Comparison of ENCODE assay signal across 10 cellular contexts in genomic region chr9:121720992-121721350, GRCh38.
DNase-seq lines count a peak whose midpoint lies in the region; ATAC-seq and TF ChIP-seq lines count a peak whose summit lies in the region.
"Had no signal": no experiment of that assay in that cellular context is flagged by ENCODE, and none has a peak within 500 bp of the region (broad histone marks: within the 10 kb centered on the region; RNA-seq: fewer than 3 reads in every experiment).

No MANE protein-coding gene starts in this region.

- peaks cover 1% of the 10 kb centered on the region for H3K36me3 Mint-ChIP-seq in chondrocyte (ENCODE audit: low read depth)
- H3K36me3 Mint-ChIP-seq: activated naive CD4-positive, alpha-beta T cell treated with anti-CD3 and anti-CD28 coated beads, Interleukin-2, amount 50 U/mL, for 72 hours had no signal

- H3K4me3 Mint-ChIP-seq in chondrocyte (ENCODE audit: unreplicated experiment) = no peak overlapping the region

- H3K9me3 Mint-ChIP-seq in chondrocyte (ENCODE audit: low read depth) = no peaks in the 10 kb centered on the region
- H3K9me3 Mint-ChIP-seq: activated naive CD4-positive, alpha-beta T cell treated with anti-CD3 and anti-CD28 coated beads, Interleukin-2, amount 50 U/mL, for 72 hours had no signal

- peak overlapping the region; percentile 46 for H3K9ac ChIP-seq in mucosa of stomach (ENCODE audit: low read length)

- peaks cover 63% of the 10 kb centered on the region for H3K4me1 ChIP-seq in mucosa of stomach (ENCODE audit: control insufficient read depth, insufficient read depth, low read length)

- H3K27me3 ChIP-seq in mucosa of stomach (ENCODE audit: control insufficient read depth, insufficient read depth, low read length) = no peaks in the 10 kb centered on the region

- H3K9me3 ChIP-seq in mucosa of stomach (ENCODE audit: control insufficient read depth, low read length) = no peaks in the 10 kb centered on the region

- TF ChIP-seq EP300 in Ishikawa (IDR thresholded peaks at IDR 0.05; ENCODE audit: borderline replicate concordance) = no peak

- H3K27ac Mint-ChIP-seq in chondrocyte (ENCODE audit: unreplicated experiment) = no peak overlapping the region
- H3K27ac Mint-ChIP-seq: activated naive CD4-positive, alpha-beta T cell treated with anti-CD3 and anti-CD28 coated beads, Interleukin-2, amount 50 U/mL, for 72 hours had no signal

- no peaks in the 10 kb centered on the region for H3K36me3 ChIP-seq in mucosa of stomach (ENCODE audit: control insufficient read depth, insufficient read depth, low read length)

- peaks cover 37% of the 10 kb centered on the region for H3K4me1 Mint-ChIP-seq in chondrocyte (ENCODE audit: low read depth)

- DNase-seq in ACHN (peak; percentile 7), chondrocyte (ENCODE audit: low spot score) (no peak), cortex of kidney (lab: John Stamatoyannopoulos, UW) (no peak), OCI-M1 (lab: John Stamatoyannopoulos, UW) (no peak)
- no peak for DNase-seq in activated T-cell treated with anti-CD3 and anti-CD28 coated beads, Interleukin-2, amount 50 U/mL, for 48 hours
- DNase-seq: activated CD4-positive, alpha-beta T cell treated with anti-CD3 and anti-CD28 coated beads for 48 hours had no signal

- TF ChIP-seq CTCF in chondrocyte (IDR thresholded peaks at IDR 0.05) = peak; percentile 58

- no peaks in the 10 kb centered on the region for H3K27me3 Mint-ChIP-seq in chondrocyte (ENCODE audit: low read depth)

- in situ Hi-C loops in ACHN (cut with HindIII; ENCODE audit: low pct_ligation_motif_present, low pct_unique_long_range_greater_than_20kb, low sequenced_read_pairs) = no loop called here

- no peak overlapping the region for H3K4me3 ChIP-seq in mucosa of stomach (ENCODE audit: low read length)

- peak; percentile 37; the same call in 1 of the 2 replicates for TF ChIP-seq RAD21 in Ishikawa (IDR thresholded peaks at IDR 0.05; ENCODE audit: low read depth)

- ATAC-seq in GM19452 (IDR thresholded peaks at IDR 0.05; ENCODE audit: unreplicated experiment) = no peak
- ATAC-seq: activated naive CD4-positive, alpha-beta T cell treated with anti-CD3 and anti-CD28 coated beads, Interleukin-2, amount 50 U/mL, for 72 hours had no signal

TF ChIP-seq in Ishikawa, 13 proteins besides CTCF, POLR2A, EP300 and RAD21:
- TF ChIP-seq ZBTB7A (IDR thresholded peaks at IDR 0.05; ENCODE audit: low read depth) (no peak), FOXM1 (IDR thresholded peaks at IDR 0.05; ENCODE audit: borderline replicate concordance, low read depth) (no peak), YY1 (IDR thresholded peaks at IDR 0.05; ENCODE audit: low read depth) (no peak), EGR1 (IDR thresholded peaks at IDR 0.05) (no peak), TCF12 (IDR thresholded peaks at IDR 0.05; ENCODE audit: low read depth) (no peak), TAF1 (IDR thresholded peaks at IDR 0.05; ENCODE audit: low read depth) (no peak), CREB1 (IDR thresholded peaks at IDR 0.05; ENCODE audit: low read depth) (no peak), TEAD4 (IDR thresholded peaks at IDR 0.05) (no peak)
- TF ChIP-seq, protein P1, sequence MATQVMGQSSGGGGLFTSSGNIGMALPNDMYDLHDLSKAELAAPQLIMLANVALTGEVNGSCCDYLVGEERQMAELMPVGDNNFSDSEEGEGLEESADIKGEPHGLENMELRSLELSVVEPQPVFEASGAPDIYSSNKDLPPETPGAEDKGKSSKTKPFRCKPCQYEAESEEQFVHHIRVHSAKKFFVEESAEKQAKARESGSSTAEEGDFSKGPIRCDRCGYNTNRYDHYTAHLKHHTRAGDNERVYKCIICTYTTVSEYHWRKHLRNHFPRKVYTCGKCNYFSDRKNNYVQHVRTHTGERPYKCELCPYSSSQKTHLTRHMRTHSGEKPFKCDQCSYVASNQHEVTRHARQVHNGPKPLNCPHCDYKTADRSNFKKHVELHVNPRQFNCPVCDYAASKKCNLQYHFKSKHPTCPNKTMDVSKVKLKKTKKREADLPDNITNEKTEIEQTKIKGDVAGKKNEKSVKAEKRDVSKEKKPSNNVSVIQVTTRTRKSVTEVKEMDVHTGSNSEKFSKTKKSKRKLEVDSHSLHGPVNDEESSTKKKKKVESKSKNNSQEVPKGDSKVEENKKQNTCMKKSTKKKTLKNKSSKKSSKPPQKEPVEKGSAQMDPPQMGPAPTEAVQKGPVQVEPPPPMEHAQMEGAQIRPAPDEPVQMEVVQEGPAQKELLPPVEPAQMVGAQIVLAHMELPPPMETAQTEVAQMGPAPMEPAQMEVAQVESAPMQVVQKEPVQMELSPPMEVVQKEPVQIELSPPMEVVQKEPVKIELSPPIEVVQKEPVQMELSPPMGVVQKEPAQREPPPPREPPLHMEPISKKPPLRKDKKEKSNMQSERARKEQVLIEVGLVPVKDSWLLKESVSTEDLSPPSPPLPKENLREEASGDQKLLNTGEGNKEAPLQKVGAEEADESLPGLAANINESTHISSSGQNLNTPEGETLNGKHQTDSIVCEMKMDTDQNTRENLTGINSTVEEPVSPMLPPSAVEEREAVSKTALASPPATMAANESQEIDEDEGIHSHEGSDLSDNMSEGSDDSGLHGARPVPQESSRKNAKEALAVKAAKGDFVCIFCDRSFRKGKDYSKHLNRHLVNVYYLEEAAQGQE (IDR thresholded peaks at IDR 0.05; ENCODE audit: low read depth) = no peak
- TF ChIP-seq, protein P2, sequence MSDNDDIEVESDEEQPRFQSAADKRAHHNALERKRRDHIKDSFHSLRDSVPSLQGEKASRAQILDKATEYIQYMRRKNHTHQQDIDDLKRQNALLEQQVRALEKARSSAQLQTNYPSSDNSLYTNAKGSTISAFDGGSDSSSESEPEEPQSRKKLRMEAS (IDR thresholded peaks at IDR 0.05) = no peak
